ENCODE assay signal across 2 cellular contexts in genomic region chr2:96324716-96325037, GRCh38.
TF ChIP-seq lines count a peak whose summit lies in the region.

No MANE protein-coding gene starts in this region.

TF ChIP-seq in SK-N-SH, 30 proteins besides CTCF, POLR2A, EP300 and RAD21 (continued from another document):
- TF ChIP-seq REST (IDR thresholded peaks at IDR 0.05; ENCODE audit: low read depth, low read length) (no peak), GABPA (IDR thresholded peaks at IDR 0.05; ENCODE audit: low read depth) (no peak), CHD2 (IDR thresholded peaks at IDR 0.05; ENCODE audit: low read length, partially characterized antibody) (no peak), RXRA (IDR thresholded peaks at IDR 0.05; ENCODE audit: borderline replicate concordance, low read depth) (no peak), RFX5 (IDR thresholded peaks at IDR 0.05; ENCODE audit: low read length) (no peak), ELF1 (IDR thresholded peaks at IDR 0.05) (no peak), YY1 (IDR thresholded peaks at IDR 0.05; ENCODE audit: low read depth) (no peak), ZBTB33 (IDR thresholded peaks at IDR 0.05; ENCODE audit: borderline replicate concordance, low read depth) (no peak), SIN3A (IDR thresholded peaks at IDR 0.05; ENCODE audit: borderline replicate concordance, low read depth, low read length) (no peak), MXI1 (IDR thresholded peaks at IDR 0.05; ENCODE audit: low read depth, low read length) (no peak), POLR2AphosphoS5 (IDR thresholded peaks at IDR 0.05; ENCODE audit: low read depth, low read length) (no peak), GATA2 (CRISPR knock-in tag; IDR thresholded peaks at IDR 0.05) (no peak), TEAD4 (IDR thresholded peaks at IDR 0.05; ENCODE audit: borderline replicate concordance, insufficient read depth) (no peak)
- TF ChIP-seq, protein P1, sequence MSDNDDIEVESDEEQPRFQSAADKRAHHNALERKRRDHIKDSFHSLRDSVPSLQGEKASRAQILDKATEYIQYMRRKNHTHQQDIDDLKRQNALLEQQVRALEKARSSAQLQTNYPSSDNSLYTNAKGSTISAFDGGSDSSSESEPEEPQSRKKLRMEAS (IDR thresholded peaks at IDR 0.05; ENCODE audit: low read depth) = no peak
- TF ChIP-seq, protein P2, sequence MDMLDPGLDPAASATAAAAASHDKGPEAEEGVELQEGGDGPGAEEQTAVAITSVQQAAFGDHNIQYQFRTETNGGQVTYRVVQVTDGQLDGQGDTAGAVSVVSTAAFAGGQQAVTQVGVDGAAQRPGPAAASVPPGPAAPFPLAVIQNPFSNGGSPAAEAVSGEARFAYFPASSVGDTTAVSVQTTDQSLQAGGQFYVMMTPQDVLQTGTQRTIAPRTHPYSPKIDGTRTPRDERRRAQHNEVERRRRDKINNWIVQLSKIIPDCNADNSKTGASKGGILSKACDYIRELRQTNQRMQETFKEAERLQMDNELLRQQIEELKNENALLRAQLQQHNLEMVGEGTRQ (IDR thresholded peaks at IDR 0.05; ENCODE audit: borderline replicate concordance, low read depth, low read length) = no peak

TF ChIP-seq in SK-N-SH treated with all-trans-retinoic acid at 6 μM for 48 hours, 23 proteins besides CTCF, POLR2A, EP300 and RAD21 (continued from another document):
- TF ChIP-seq ZNF8 (CRISPR knock-in tag; IDR thresholded peaks at IDR 0.05) = no peak
- TF ChIP-seq CSRNP3 (CRISPR knock-in tag; IDR thresholded peaks at IDR 0.05) = no peak
